Comparison of ENCODE assay signal across 21 cellular contexts in the genomic region with DNA sequence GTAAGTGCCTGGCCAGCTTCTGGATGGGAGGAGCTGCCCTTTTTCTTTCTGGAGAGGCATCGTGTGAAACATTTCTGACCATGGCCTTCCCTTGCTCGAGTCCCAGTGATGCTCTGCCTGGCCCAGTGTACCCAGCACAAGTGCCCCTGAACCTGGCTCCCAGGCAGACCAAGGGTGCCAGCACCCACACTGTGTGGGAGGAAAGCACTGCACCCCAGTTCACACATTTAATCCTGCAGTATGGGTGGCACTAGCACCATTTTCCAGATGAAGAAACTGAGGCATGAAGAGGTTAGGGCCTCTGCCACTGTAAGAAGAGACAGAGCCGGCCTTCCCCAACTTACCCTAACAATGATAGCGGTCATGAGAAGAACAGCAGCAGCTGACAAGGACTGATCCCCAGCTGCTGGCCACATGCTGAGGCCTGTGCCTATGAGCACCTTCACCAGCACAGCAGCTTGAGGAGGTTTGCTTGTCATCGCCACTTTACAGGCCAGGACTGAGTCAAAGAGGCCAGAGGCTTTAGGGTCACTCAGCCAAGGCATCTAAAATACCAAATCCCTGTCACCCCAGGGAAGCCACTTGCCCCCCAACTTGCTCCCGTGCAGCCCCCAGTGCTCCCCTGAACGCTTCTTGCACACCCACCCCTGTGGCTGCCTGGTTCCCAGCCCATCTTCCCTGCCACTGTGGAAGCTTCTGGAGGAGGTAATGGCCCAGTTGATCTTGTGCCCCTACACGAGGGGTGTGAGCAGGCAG. TPM values are rescaled to one million over a fixed set of nuclear protein-coding genes. Genes with fewer than 3 reads are reported as not detected.
DNase-seq lines count a peak whose midpoint lies in the region; ATAC-seq and TF ChIP-seq lines count a peak whose summit lies in the region.
"Had no signal": no experiment of that assay in that cellular context is flagged by ENCODE, and none has a peak within 500 bp of the region (broad histone marks: within the 10 kb centered on the region; RNA-seq: fewer than 3 reads in every experiment).

No MANE protein-coding gene starts in this region.

- H3K36me3 ChIP-seq in OCI-LY3 (replicated peaks; ENCODE audit: low read depth, low read length) (peaks cover 2% of the 10 kb centered on the region), spleen (no peaks in the 10 kb centered on the region), breast epithelium (no peaks in the 10 kb centered on the region)
- H3K36me3 ChIP-seq: SJSA1 had no signal

- H3K4me3 ChIP-seq in OCI-LY3 (ENCODE audit: low read length) (no peak overlapping the region), spleen (no peak overlapping the region), breast epithelium (no peak overlapping the region)
- H3K4me3 ChIP-seq: GM23338, SJSA1 had no signal

- H2AFZ ChIP-seq in OCI-LY3 (ENCODE audit: low read depth, low read length), result no peak overlapping the region
- H2AFZ ChIP-seq: GM23338 had no signal

- no peak overlapping the region for H3K4me3 Mint-ChIP-seq in stimulated activated naive CD8-positive, alpha-beta T cell treated with anti-CD3 and anti-CD28 coated beads, Interleukin-15, amount 100 ng/mL, for 72 hours
- H3K4me3 Mint-ChIP-seq in activated naive CD4-positive, alpha-beta T cell treated with anti-CD3 and anti-CD28 coated beads for 36 hours, result no peak overlapping the region
- H3K4me3 Mint-ChIP-seq: CD8-positive, alpha-beta T cell; GM23338 had no signal

- H3K27me3 ChIP-seq in OCI-LY3 (ENCODE audit: low read depth, low read length) (no peaks in the 10 kb centered on the region), spleen (replicated peaks in 1 of 7) (peaks cover 0 to 27% (median 0%) of the 10 kb centered on the region in 7 donors), breast epithelium (peaks cover 0 to 6% of the 10 kb centered on the region in 2 donors)
- H3K27me3 ChIP-seq: SJSA1 had no signal

- H3K4me2 ChIP-seq in OCI-LY3 (ENCODE audit: low read length), result no peak overlapping the region
- H3K4me2 ChIP-seq: GM23338 had no signal

- 83 to 92% (median 87%) methylated on average over 6 to 8 of the region's 8 CpGs for WGBS in spleen, 5 donors

- H3K27ac ChIP-seq in OCI-LY3 (ENCODE audit: low read length) (0 out of 2 replicates have a peak overlapping the region, but pooled peaks have one; percentile 63), spleen (no peak overlapping the region), breast epithelium (no peak overlapping the region)
- H3K27ac ChIP-seq: SJSA1 had no signal

- peaks cover 17% of the 10 kb centered on the region for H3K27me3 Mint-ChIP-seq in stimulated activated naive CD8-positive, alpha-beta T cell treated with anti-CD3 and anti-CD28 coated beads, Interleukin-15, amount 100 ng/mL, for 72 hours
- no peaks in the 10 kb centered on the region for H3K27me3 Mint-ChIP-seq in activated naive CD4-positive, alpha-beta T cell treated with anti-CD3 and anti-CD28 coated beads for 36 hours (ENCODE audit: low read depth)

- H3K4me1 Mint-ChIP-seq in stimulated activated naive CD8-positive, alpha-beta T cell treated with anti-CD3 and anti-CD28 coated beads, Interleukin-15, amount 100 ng/mL, for 72 hours, result no peaks in the 10 kb centered on the region
- H3K4me1 Mint-ChIP-seq in activated naive CD4-positive, alpha-beta T cell treated with anti-CD3 and anti-CD28 coated beads for 36 hours (ENCODE audit: low read depth), result no peaks in the 10 kb centered on the region
- H3K4me1 Mint-ChIP-seq: GM23338 had no signal

- TF ChIP-seq CTCF in OCI-LY3 (IDR thresholded peaks at IDR 0.05; ENCODE audit: low read depth, low read length) (no peak), spleen (IDR thresholded peaks at IDR 0.05 in 8 of 11, conservative IDR thresholded peaks at IDR 0.05 in 3 of 11) (no peak), breast epithelium (IDR thresholded peaks at IDR 0.05) (no peak)

- H3K79me2 ChIP-seq in OCI-LY3 (ENCODE audit: low read length), result no peaks in the 10 kb centered on the region

- no peaks in the 10 kb centered on the region for H3K36me3 Mint-ChIP-seq in activated naive CD4-positive, alpha-beta T cell treated with anti-CD3 and anti-CD28 coated beads for 36 hours (ENCODE audit: low read depth)
- H3K36me3 Mint-ChIP-seq: CD8-positive, alpha-beta T cell had no signal

- intact Hi-C loops in cardiac septum (cut with DNase I), result no loop called here
- intact Hi-C loops in Right ventricle myocardium superior (cut with DNase I), result no loop called here
- intact Hi-C loops in spleen (cut with DNase I; ENCODE audit: low total_unique reads), result no loop called here
- intact Hi-C loops in activated naive CD4-positive, alpha-beta T cell treated with anti-CD3 and anti-CD28 coated beads for 36 hours (cut with micrococcal nuclease), result no loop called here
- intact Hi-C loops in breast epithelium (cut with DNase I; ENCODE audit: low total_unique reads), result no loop called here

- no peak for TF ChIP-seq POLR2A in spleen (IDR thresholded peaks at IDR 0.05)
- TF ChIP-seq POLR2A in breast epithelium (IDR thresholded peaks at IDR 0.05), result no peak

- peaks cover 1 to 2% of the 10 kb centered on the region in 2 donors for H3K9me3 Mint-ChIP-seq in stimulated activated naive CD8-positive, alpha-beta T cell treated with anti-CD3 and anti-CD28 coated beads, Interleukin-15, amount 100 ng/mL, for 72 hours
- peaks cover 1% of the 10 kb centered on the region for H3K9me3 Mint-ChIP-seq in activated naive CD4-positive, alpha-beta T cell treated with anti-CD3 and anti-CD28 coated beads for 36 hours
- H3K9me3 Mint-ChIP-seq: GM23338 had no signal

- H4K20me1 ChIP-seq in OCI-LY3 (ENCODE audit: insufficient read depth, low read length), result no peaks in the 10 kb centered on the region

- ATAC-seq in Right ventricle myocardium superior (ENCODE audit: poor library complexity), result no peak
- ATAC-seq in left lobe of liver, result no peak
- ATAC-seq in stimulated activated naive CD8-positive, alpha-beta T cell treated with anti-CD3 and anti-CD28 coated beads, Interleukin-15, amount 100 ng/mL, for 72 hours, result no peak
- ATAC-seq: CD8-positive, alpha-beta T cell; GM23338; HepG2 had no signal

- peaks cover 2% of the 10 kb centered on the region; the same call in 1 of the 2 replicates for H3K9me3 ChIP-seq in OCI-LY3 (ENCODE audit: insufficient read depth, low read length)
- peaks cover 0 to 4% (median 0%) of the 10 kb centered on the region in 8 donors for H3K9me3 ChIP-seq in spleen
- no peaks in the 10 kb centered on the region for H3K9me3 ChIP-seq in breast epithelium
- H3K9me3 ChIP-seq: SJSA1 had no signal

- peak; percentile 63 for DNase-seq in cardiac septum (ENCODE audit: low spot score)
- DNase-seq in Right ventricle myocardium superior, result no peak
- peak; percentile 29 for DNase-seq in left lobe of liver (ENCODE audit: low spot score)
- DNase-seq in spleen, result peak; percentile 41
- DNase-seq in stimulated activated naive CD8-positive, alpha-beta T cell treated with anti-CD3 and anti-CD28 coated beads, Interleukin-15, amount 100 ng/mL, for 72 hours, result no peak
- no peak for DNase-seq in activated naive CD4-positive, alpha-beta T cell treated with anti-CD3 and anti-CD28 coated beads for 36 hours
- no peak for DNase-seq in breast epithelium (ENCODE audit: low spot score in 2 of 2)
- DNase-seq: Calu3; CD8-positive, alpha-beta T cell; DMS53; EL; KBM-7; NCI-H1105; NCI-H1694 treated with DMSO at 0.1 percent for 48 hours; NCI-H2227 treated with DMSO at 0.1 percent for 48 hours; NCI-H510A treated with DMSO at 0.1 percent for 48 hours had no signal

- CTCF ChIA-PET in activated naive CD4-positive, alpha-beta T cell treated with anti-CD3 and anti-CD28 coated beads for 36 hours (lab: Charles Lee), result no interaction called here

- peak overlapping the region in 1 of 2 donors; percentile 38 for H3K27ac Mint-ChIP-seq in stimulated activated naive CD8-positive, alpha-beta T cell treated with anti-CD3 and anti-CD28 coated beads, Interleukin-15, amount 100 ng/mL, for 72 hours
- H3K27ac Mint-ChIP-seq in activated naive CD4-positive, alpha-beta T cell treated with anti-CD3 and anti-CD28 coated beads for 36 hours, result no peak overlapping the region
- H3K27ac Mint-ChIP-seq: CD8-positive, alpha-beta T cell; GM23338 had no signal

- peaks cover 76% of the 10 kb centered on the region for H3K4me1 ChIP-seq in OCI-LY3 (ENCODE audit: low read length)
- H3K4me1 ChIP-seq in spleen, result peaks cover 0 to 12% (median 3%) of the 10 kb centered on the region in 6 donors
- H3K4me1 ChIP-seq in breast epithelium, result no peaks in the 10 kb centered on the region
- H3K4me1 ChIP-seq: SJSA1 had no signal

- no peak overlapping the region for H3K9ac ChIP-seq in OCI-LY3 (ENCODE audit: low read length)

RNA-seq across cellular contexts. Expression of gene PRR23E, which starts 15.0 kb away (rescaled TPM):
- total RNA-seq in cardiac septum, result not detected
- total RNA-seq in Right ventricle myocardium superior, result not detected
- total RNA-seq in left lobe of liver, result not detected
- total RNA-seq in spleen, result not detected
- not detected for polyA plus RNA-seq in spleen
- not detected for total RNA-seq in activated naive CD4-positive, alpha-beta T cell treated with anti-CD3 and anti-CD28 coated beads for 36 hours
- total RNA-seq in breast epithelium, result not detected
- total RNA-seq: Calu3; CD8-positive, alpha-beta T cell; GM23338; HepG2; SJSA1 had no signal
- polyA plus RNA-seq: BJ, GM23338, HepG2 had no signal

Comparison
In these comparisons a context has a peak if more than half of its experiments do, and no peak if none do; other contexts are left out.
1. DNase-seq: peak in cardiac septum (single experiment), left lobe of liver (single experiment) and spleen (single experiment); none in Right ventricle myocardium superior (single experiment), stimulated activated naive CD8-positive, alpha-beta T cell treated with anti-CD3 and anti-CD28 coated beads, Interleukin-15, amount 100 ng/mL, for 72 hours (0 of 2), activated naive CD4-positive, alpha-beta T cell treated with anti-CD3 and anti-CD28 coated beads for 36 hours (single experiment) and breast epithelium (0 of 2).